In genomic region chr1:233364695-233365539, GRCh38 we compare ENCODE assay signal across 9 cellular contexts. TPM values are rescaled to one million over a fixed set of nuclear protein-coding genes. Genes with fewer than 3 reads are reported as not detected.
DNase-seq lines count a peak whose midpoint lies in the region; ATAC-seq and TF ChIP-seq lines count a peak whose summit lies in the region.
"Had no signal": no experiment of that assay in that cellular context is flagged by ENCODE, and none has a peak within 500 bp of the region (broad histone marks: within the 10 kb centered on the region; RNA-seq: fewer than 3 reads in every experiment).

No MANE protein-coding gene starts in this region.

- no peaks in the 10 kb centered on the region for H3K36me3 Mint-ChIP-seq in natural killer cell
- no peaks in the 10 kb centered on the region for H3K36me3 Mint-ChIP-seq in natural killer cell treated with Interleukin-12 subunit alpha and Interleukin-12 subunit beta and Interleukin-15 and Interleukin-18, amount 100 ng/mL, for 72 hours
- H3K36me3 Mint-ChIP-seq in stimulated activated memory B cell treated with anti-CD40 and anti-IgM and Interleukin-4, amounts not matched to agents 10 μg/mL and 1 μg/mL and 100 μg/mL, for 72 hours = peaks cover 5% of the 10 kb centered on the region
- H3K36me3 Mint-ChIP-seq: activated naive CD8-positive, alpha-beta T cell had no signal

- no peak overlapping the region for H3K4me3 Mint-ChIP-seq in natural killer cell
- no peak overlapping the region for H3K4me3 Mint-ChIP-seq in natural killer cell treated with Interleukin-12 subunit alpha and Interleukin-12 subunit beta and Interleukin-15 and Interleukin-18, amount 100 ng/mL, for 72 hours
- H3K4me3 Mint-ChIP-seq in stimulated activated memory B cell treated with anti-CD40 and anti-IgM and Interleukin-4, amounts not matched to agents 10 μg/mL and 1 μg/mL and 100 μg/mL, for 72 hours = no peak overlapping the region
- H3K4me3 Mint-ChIP-seq: activated naive CD8-positive, alpha-beta T cell had no signal

- H3K9me3 Mint-ChIP-seq in natural killer cell = no peaks in the 10 kb centered on the region
- no peaks in the 10 kb centered on the region for H3K9me3 Mint-ChIP-seq in natural killer cell treated with Interleukin-12 subunit alpha and Interleukin-12 subunit beta and Interleukin-15 and Interleukin-18, amount 100 ng/mL, for 72 hours
- no peaks in the 10 kb centered on the region for H3K9me3 Mint-ChIP-seq in stimulated activated memory B cell treated with anti-CD40 and anti-IgM and Interleukin-4, amounts not matched to agents 10 μg/mL and 1 μg/mL and 100 μg/mL, for 72 hours

- peaks cover 6 to 18% of the 10 kb centered on the region in 2 donors for H3K27me3 Mint-ChIP-seq in natural killer cell (ENCODE audit: low read depth in 2 of 2)
- peaks cover 0 to 9% of the 10 kb centered on the region in 2 donors for H3K27me3 Mint-ChIP-seq in natural killer cell treated with Interleukin-12 subunit alpha and Interleukin-12 subunit beta and Interleukin-15 and Interleukin-18, amount 100 ng/mL, for 72 hours
- no peaks in the 10 kb centered on the region for H3K27me3 Mint-ChIP-seq in stimulated activated memory B cell treated with anti-CD40 and anti-IgM and Interleukin-4, amounts not matched to agents 10 μg/mL and 1 μg/mL and 100 μg/mL, for 72 hours

- H3K4me1 Mint-ChIP-seq in natural killer cell = no peaks in the 10 kb centered on the region
- no peaks in the 10 kb centered on the region for H3K4me1 Mint-ChIP-seq in natural killer cell treated with Interleukin-12 subunit alpha and Interleukin-12 subunit beta and Interleukin-15 and Interleukin-18, amount 100 ng/mL, for 72 hours (ENCODE audit: low read depth in 2 of 2)
- no peaks in the 10 kb centered on the region for H3K4me1 Mint-ChIP-seq in stimulated activated memory B cell treated with anti-CD40 and anti-IgM and Interleukin-4, amounts not matched to agents 10 μg/mL and 1 μg/mL and 100 μg/mL, for 72 hours

- DNase-seq in natural killer cell (no peak), RPMI8226 (peak; percentile 26), germinal center (ENCODE audit: low spot score) (peak; percentile 8), SK-N-DZ (ENCODE audit: low spot score) (no peak)
- no peak for DNase-seq in natural killer cell treated with Interleukin-12 subunit alpha and Interleukin-12 subunit beta and Interleukin-15 and Interleukin-18, amount 100 ng/mL, for 72 hours (ENCODE audit: low spot score)

- intact Hi-C loops in natural killer cell (cut with micrococcal nuclease) = no loop called here

- H3K27ac Mint-ChIP-seq in natural killer cell = no peak overlapping the region
- no peak overlapping the region for H3K27ac Mint-ChIP-seq in natural killer cell treated with Interleukin-12 subunit alpha and Interleukin-12 subunit beta and Interleukin-15 and Interleukin-18, amount 100 ng/mL, for 72 hours
- H3K27ac Mint-ChIP-seq in stimulated activated memory B cell treated with anti-CD40 and anti-IgM and Interleukin-4, amounts not matched to agents 10 μg/mL and 1 μg/mL and 100 μg/mL, for 72 hours = no peak overlapping the region
- H3K27ac Mint-ChIP-seq: activated naive CD8-positive, alpha-beta T cell had no signal

- TF ChIP-seq CTCF in natural killer cell (IDR thresholded peaks at IDR 0.05) = peak; percentile 63

- no peak for ATAC-seq in natural killer cell
- ATAC-seq in natural killer cell treated with Interleukin-12 subunit alpha and Interleukin-12 subunit beta and Interleukin-15 and Interleukin-18, amount 100 ng/mL, for 72 hours = no peak
- no peak for ATAC-seq in stimulated activated memory B cell treated with anti-CD40 and anti-IgM and Interleukin-4, amounts not matched to agents 10 μg/mL and 1 μg/mL and 100 μg/mL, for 72 hours
- ATAC-seq in GM18861 (IDR thresholded peaks at IDR 0.05; ENCODE audit: unreplicated experiment) = no peak
- no peak for ATAC-seq in HG02970 (IDR thresholded peaks at IDR 0.05; ENCODE audit: low FRiP score, unreplicated experiment)

RNA-seq across cellular contexts. Expression of gene MAP3K21, which starts 37.4 kb away (rescaled TPM):
- total RNA-seq in natural killer cell = under 1 TPM; 0.14 to 0.70 (median 0.27) TPM
- 1 to 10 TPM in 1 of 2 donors, under 1 TPM in 1; 0.64 to 3.0 TPM for total RNA-seq in natural killer cell treated with Interleukin-12 subunit alpha and Interleukin-12 subunit beta and Interleukin-15 and Interleukin-18, amount 100 ng/mL, for 72 hours
- 2.9 and 3.2 TPM in 2 replicates for polyA plus RNA-seq in SK-N-DZ (2014; cell fraction: cytosol; rRNA removed)
- polyA plus RNA-seq in SK-N-DZ (2014; cell fraction: nucleus; rRNA removed) = 3.7 and 5.5 TPM in 2 replicates

Comparison
In these comparisons a context has a peak if more than half of its experiments do, and no peak if none do; other contexts are left out.
1. DNase-seq: peak in RPMI8226 (single experiment) and germinal center (single experiment); none in natural killer cell (single experiment), natural killer cell treated with Interleukin-12 subunit alpha and Interleukin-12 subunit beta and Interleukin-15 and Interleukin-18, amount 100 ng/mL, for 72 hours (single experiment) and SK-N-DZ (single experiment).